In genomic region chr15:87653646-87654045, GRCh38 we compare ENCODE assay signal across 20 cellular contexts.
"Had no signal": no experiment of that assay in that cellular context is flagged by ENCODE, and none has a peak within 500 bp of the region (broad histone marks: within the 10 kb centered on the region; RNA-seq: fewer than 3 reads in every experiment).

No MANE protein-coding gene starts in this region.

- ATAC-seq: mucosa of descending colon; naive thymus-derived CD4-positive, alpha-beta T cell; natural killer cell treated with Interleukin-12 subunit alpha and Interleukin-12 subunit beta and Interleukin-15 and Interleukin-18, amount 100 ng/mL, for 72 hours; right cardiac atrium; sciatic nerve; stimulated activated naive B cell treated with anti-CD40 and anti-IgM and Interleukin-4, amounts not matched to agents 10 μg/mL and 1 μg/mL and 100 μg/mL, for 72 hours; stimulated activated naive CD8-positive, alpha-beta T cell treated with anti-CD3 and anti-CD28 coated beads, Interleukin-15, Interleukin-2, amounts not matched to agents 100 U/mL and 50 U/mL, for 24 hours had no signal

- DNase-seq: islet precursor cell; left ventricle myocardium inferior; midbrain; mucosa of descending colon; naive thymus-derived CD4-positive, alpha-beta T cell; ovary; right cardiac atrium; stimulated activated CD4-positive, alpha-beta T cell treated with anti-CD3 and anti-CD28 coated beads, Interleukin-12 subunit alpha, Interleukin-12 subunit beta, amount 100 ng/mL, for 4 hours; stimulated activated CD4-positive, alpha-beta T cell treated with anti-CD3 and anti-CD28 coated beads, Interleukin-15, amount 100 ng/mL, for 24 hours; stimulated activated CD4-positive, alpha-beta T cell treated with anti-CD3 and anti-CD28 coated beads, Interleukin-2, amount 100 ng/mL, for 24 hours; stimulated activated CD4-positive, alpha-beta T cell treated with anti-CD3 and anti-CD28 coated beads, Interleukin-4, amount 100 ng/mL, for 1 hour; stimulated activated naive B cell treated with anti-CD40 and anti-IgM and Interleukin-4, amounts not matched to agents 10 μg/mL and 1 μg/mL and 100 μg/mL, for 72 hours; stimulated activated naive CD8-positive, alpha-beta T cell treated with anti-CD3 and anti-CD28 coated beads, Interleukin-15, Interleukin-2, amounts not matched to agents 100 U/mL and 50 U/mL, for 24 hours; stomach; testis; thyroid gland; transverse colon; upper lobe of left lung had no signal
